26 cellular contexts compared by ENCODE assay signal in the genomic region with DNA sequence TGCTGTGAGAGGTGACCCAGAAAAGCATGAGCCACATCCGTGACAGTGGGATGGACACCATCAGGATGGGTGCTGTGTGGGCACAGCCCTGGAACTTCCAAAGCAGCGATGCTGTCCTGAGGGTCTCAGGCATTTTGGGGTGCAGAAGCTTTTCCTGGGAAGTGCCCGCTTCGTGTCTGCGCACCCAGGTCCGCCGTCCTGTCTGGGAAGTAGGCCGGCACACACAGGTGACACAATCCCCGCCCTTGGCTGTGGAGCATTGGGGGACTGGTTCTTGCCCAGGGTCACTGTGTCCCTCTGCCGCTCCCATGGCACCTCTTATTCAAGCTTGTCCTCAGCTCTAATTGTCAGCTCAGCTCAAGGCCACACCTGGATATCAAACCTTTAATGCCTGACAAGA.
"Had no signal": no experiment of that assay in that cellular context is flagged by ENCODE, and none has a peak within 500 bp of the region (broad histone marks: within the 10 kb centered on the region; RNA-seq: fewer than 3 reads in every experiment).

No MANE protein-coding gene starts in this region.

- H3K36me3 ChIP-seq: brain microvascular endothelial cell had no signal

- ATAC-seq: activated CD8-positive, alpha-beta T cell treated with anti-CD3 and anti-CD28 coated beads, Interleukin-2, amount 10 ng/mL, durations not matched to agents 7 days and 5 days; activated naive CD4-positive, alpha-beta T cell treated with anti-CD3 and anti-CD28 coated beads, Interleukin-2, amount 50 U/mL, for 72 hours; activated T-cell treated with anti-CD3 and anti-CD28 coated beads, Interleukin-2, amount 50 U/mL, for 72 hours; effector memory CD8-positive, alpha-beta T cell had no signal

- DNase-seq: activated CD4-positive, alpha-beta memory T cell treated with anti-CD3 and anti-CD28 coated beads for 36 hours; activated CD4-positive, alpha-beta T cell treated with anti-CD3 and anti-CD28 coated beads for 1 hour; activated CD4-positive, alpha-beta T cell treated with anti-CD3 and anti-CD28 coated beads for 4 hours; activated CD4-positive, alpha-beta T cell treated with anti-CD3 and anti-CD28 coated beads, Interleukin-2, amount 10 ng/mL, durations not matched to agents 7 days and 5 days; activated CD4-positive, CD25-positive, alpha-beta regulatory T cell; activated CD8-positive, alpha-beta T cell treated with anti-CD3 and anti-CD28 coated beads, Interleukin-2, amount 10 ng/mL, durations not matched to agents 7 days and 5 days; activated gamma-delta T cell; activated naive CD4-positive, alpha-beta T cell; activated naive CD4-positive, alpha-beta T cell treated with anti-CD3 and anti-CD28 coated beads, Interleukin-2, amount 10 ng/mL, durations not matched to agents 7 days and 5 days; activated naive CD8-positive, alpha-beta T cell treated with anti-CD3 and anti-CD28 coated beads, Interleukin-2, amount 10 ng/mL, durations not matched to agents 7 days and 5 days; activated T-cell treated with anti-CD3 and anti-CD28 coated beads for 4 hours; activated T-cell treated with anti-CD3 and anti-CD28 coated beads, Interleukin-2, amount 50 U/mL, for 24 hours; activated T-cell treated with anti-CD3 and anti-CD28 coated beads, Interleukin-2, amount 50 U/mL, for 72 hours; brain microvascular endothelial cell; cortex of kidney; dermis blood vessel endothelial cell; effector CD4-positive, alpha-beta T cell; effector memory CD8-positive, alpha-beta T cell; erythroblast; head of caudate nucleus; hippocampal formation; T-helper 2 cell had no signal

- FAIRE-seq: astrocyte, bronchial epithelial cell, frontal cortex had no signal

- H3K27me3 ChIP-seq: brain microvascular endothelial cell had no signal

- H3K27ac ChIP-seq: brain microvascular endothelial cell had no signal
